Comparison of ENCODE assay signal across 8 cellular contexts in genomic region chr6:89311853-89312531, GRCh38. TPM values are rescaled to one million over a fixed set of nuclear protein-coding genes. Genes with fewer than 3 reads are reported as not detected.
DNase-seq lines count a peak whose midpoint lies in the region; FAIRE-seq and TF ChIP-seq lines count a peak whose summit lies in the region.

No MANE protein-coding gene starts in this region.

- TF ChIP-seq POLR2A in stomach (IDR thresholded peaks at IDR 0.05): no peak

- no peak overlapping the region for H3K27ac ChIP-seq in kidney (ENCODE audit: low read depth in 2 of 2, low read length in 2 of 2)
- peak overlapping the region; percentile 36 to 75 (median 65) for H3K27ac ChIP-seq in stomach

- intact Hi-C loops in kidney (cut with DNase I): no loop called here
- intact Hi-C loops in stomach (cut with DNase I; ENCODE audit: low total_unique reads): loop anchor here (10.0 kb wide), 1 partner anchor 53 kb away; no protein-coding TSS in a partner anchor

- DNase-seq in AG10803 (ENCODE audit: low read depth) (peak; percentile 72), NCI-H1105 (lab: John Stamatoyannopoulos, UW) (peak; percentile 39), cerebellar cortex (ENCODE audit: low spot score) (peak; percentile 61), kidney (peak; percentile 81), stomach (peak; percentile 75), GF-D8 (lab: John Stamatoyannopoulos, UW) (no peak), NCI-H524 (lab: John Stamatoyannopoulos, UW) (no peak)
- no peak for DNase-seq in activated CD4-positive, CD25-positive, alpha-beta regulatory T cell (lab: John Stamatoyannopoulos, UW)

- H3K27me3 ChIP-seq in stomach: no peaks in the 10 kb centered on the region

- no peaks in the 10 kb centered on the region for H3K9me3 ChIP-seq in kidney (ENCODE audit: control insufficient read depth in 1 of 2, low read length in 2 of 2)
- H3K9me3 ChIP-seq in stomach: no peaks in the 10 kb centered on the region

- H3K9ac ChIP-seq in kidney (ENCODE audit: low read length in 2 of 2): no peak overlapping the region

- TF ChIP-seq EP300 in stomach (IDR thresholded peaks at IDR 0.05): no peak

- H3K4me1 ChIP-seq in kidney (ENCODE audit: control insufficient read depth in 1 of 2, insufficient read depth in 1 of 2, low read depth in 1 of 2, low read length in 2 of 2) (peaks cover 13% of the 10 kb centered on the region in 2 donors), stomach (peaks cover 16 to 32% (median 21%) of the 10 kb centered on the region in 4 donors)

- peak overlapping the region; percentile 8; the same call in 1 of the 2 replicates for H3K4me3 ChIP-seq in AG10803 (ENCODE audit: low read length)
- no peak overlapping the region for H3K4me3 ChIP-seq in kidney (ENCODE audit: low read length in 2 of 2)
- peak overlapping the region; percentile 8 to 25 (median 10) for H3K4me3 ChIP-seq in stomach

- TF ChIP-seq CTCF in AG10803 (conservative IDR thresholded peaks at IDR 0.05; ENCODE audit: low read length) (peak; percentile 65), kidney (IDR thresholded peaks at IDR 0.05; ENCODE audit: borderline replicate concordance, extremely low read depth, insufficient read depth) (no peak), stomach (IDR thresholded peaks at IDR 0.05) (peak in 5 of 7 experiments; percentile 20 to 44 (median 39))

- WGBS in stomach, 5 donors: 23 to 34% (median 28%) methylated on average over 9 of the region's 9 CpGs

- no peak for FAIRE-seq in kidney (lab: Jason Lieb, UNC)

- H3K36me3 ChIP-seq in kidney (ENCODE audit: control insufficient read depth in 1 of 2, insufficient read depth in 2 of 2, low read length in 2 of 2) (no peaks in the 10 kb centered on the region), stomach (peaks cover 0 to 9% (median 8%) of the 10 kb centered on the region in 4 donors)

RNA-seq across cellular contexts. Expression of gene GABRR2, which starts 3.1 kb away (rescaled TPM):
- total RNA-seq in kidney: 0.38 TPM
- polyA plus RNA-seq in kidney (ENCODE audit: insufficient read depth, low read depth, low replicate concordance): not detected
- total RNA-seq in stomach: 1 to 10 TPM in 1 of 5 donors, under 1 TPM in 1, not detected in 3; 0.73 to 7.6 TPM
- polyA plus RNA-seq in stomach: under 1 TPM in 1 of 3 donors, not detected in 2; 0.15 TPM

RNA-seq across cellular contexts. Expression of gene UBE2J1, which starts 40.5 kb away (rescaled TPM):
- 47.3 TPM for total RNA-seq in kidney
- polyA plus RNA-seq in kidney (ENCODE audit: insufficient read depth, low read depth, low replicate concordance): 22.8 TPM
- total RNA-seq in stomach: 10 to 100 TPM in 4 of 5 donors, 1 to 10 TPM in 1; 5.2 to 58.6 (median 12.5) TPM
- polyA plus RNA-seq in stomach: 10 to 100 TPM; 17.7 to 48.7 (median 30.3) TPM

Comparison
In these comparisons a context has a peak if more than half of its experiments do, and no peak if none do; other contexts are left out.
1. DNase-seq: peak in AG10803 (single experiment), NCI-H1105 (single experiment), cerebellar cortex (single experiment), kidney (single experiment) and stomach (single experiment); none in GF-D8 (single experiment), activated CD4-positive, CD25-positive, alpha-beta regulatory T cell (0 of 4) and NCI-H524 (0 of 2).
2. H3K4me3 ChIP-seq: peak in AG10803 (single experiment) and stomach (4 of 4); none in kidney (0 of 2).
3. H3K27ac ChIP-seq: peak in stomach (5 of 5); none in kidney (0 of 2).